ENCODE assay signal across 14 cellular contexts in genomic region chr12:16788888-16789790, GRCh38.
DNase-seq lines count a peak whose midpoint lies in the region; ATAC-seq and TF ChIP-seq lines count a peak whose summit lies in the region.
"Had no signal": no experiment of that assay in that cellular context is flagged by ENCODE, and none has a peak within 500 bp of the region (broad histone marks: within the 10 kb centered on the region; RNA-seq: fewer than 3 reads in every experiment).

No MANE protein-coding gene starts in this region.

- no peaks in the 10 kb centered on the region for H3K9me2 ChIP-seq in MM.1S (replicated peaks; ENCODE audit: insufficient read depth, low read length)

- TF ChIP-seq CTCF in MCF 10A (IDR thresholded peaks at IDR 0.05; ENCODE audit: unreplicated experiment), result no peak
- TF ChIP-seq CTCF in breast epithelium (IDR thresholded peaks at IDR 0.05), result no peak
- no peak for TF ChIP-seq CTCF in MM.1S (IDR thresholded peaks at IDR 0.05; ENCODE audit: low read length)

- no peaks in the 10 kb centered on the region for H3K4me1 Mint-ChIP-seq in MCF 10A (ENCODE audit: insufficient read depth, unreplicated experiment)
- H3K4me1 Mint-ChIP-seq in activated CD8-positive, alpha-beta T cell treated with anti-CD3 and anti-CD28 coated beads, Interleukin-2, amount 10 ng/mL, durations not matched to agents 7 days and 5 days (ENCODE audit: low read depth), result no peaks in the 10 kb centered on the region
- H3K4me1 Mint-ChIP-seq: neural crest cell had no signal

- BruUV-seq in MCF 10A (replicated peaks; lab: Mats Ljungman, UMichigan), result no TSS peak

- no peak overlapping the region for H3K27ac Mint-ChIP-seq in MCF 10A (ENCODE audit: low read depth, unreplicated experiment)
- H3K27ac Mint-ChIP-seq in activated CD8-positive, alpha-beta T cell treated with anti-CD3 and anti-CD28 coated beads, Interleukin-2, amount 10 ng/mL, durations not matched to agents 7 days and 5 days, result no peak overlapping the region

- no peaks in the 10 kb centered on the region for H3K27me3 ChIP-seq in breast epithelium
- H3K27me3 ChIP-seq in MM.1S (replicated peaks; ENCODE audit: insufficient read depth, low read length), result no peaks in the 10 kb centered on the region
- H3K27me3 ChIP-seq: thyroid gland had no signal

- no peak overlapping the region for H3K9ac ChIP-seq in MM.1S (ENCODE audit: low read length)

- POLR2A ChIA-PET in MCF 10A (lab: Yijun Ruan, JAX), result no interaction called here
- POLR2A ChIA-PET in activated CD8-positive, alpha-beta T cell treated with anti-CD3 and anti-CD28 coated beads, Interleukin-2, amount 10 ng/mL, durations not matched to agents 7 days and 5 days (lab: Charles Lee), result no interaction called here

- H3K4me3 ChIP-seq in breast epithelium (no peak overlapping the region), MM.1S (ENCODE audit: low read length) (no peak overlapping the region)
- H3K4me3 ChIP-seq: smooth muscle cell, thyroid gland had no signal

- intact Hi-C loops in MCF 10A (cut with micrococcal nuclease), result no loop called here
- intact Hi-C loops in breast epithelium (cut with DNase I; ENCODE audit: low total_unique reads), result no loop called here

- H3F3A ChIP-seq in MM.1S (ENCODE audit: insufficient read depth, low read length), result no peaks in the 10 kb centered on the region

- H3K27ac ChIP-seq in breast epithelium, result no peak overlapping the region
- H3K27ac ChIP-seq in MM.1S (ENCODE audit: low read length), result no peak overlapping the region; the same call in 1 of the 2 replicates
- H3K27ac ChIP-seq: thyroid gland had no signal

- no peaks in the 10 kb centered on the region for H3K36me3 ChIP-seq in breast epithelium
- no peaks in the 10 kb centered on the region for H3K36me3 ChIP-seq in MM.1S (replicated peaks; ENCODE audit: insufficient read depth, low read length)
- H3K36me3 ChIP-seq: thyroid gland had no signal

- peak; percentile 80 for ATAC-seq in HG02763 (IDR thresholded peaks at IDR 0.05; ENCODE audit: unreplicated experiment)
- ATAC-seq in activated CD8-positive, alpha-beta T cell treated with anti-CD3 and anti-CD28 coated beads, Interleukin-2, amount 10 ng/mL, durations not matched to agents 7 days and 5 days, result no peak
- ATAC-seq: Panc1 had no signal

- DNase-seq in MCF 10A (ENCODE audit: unreplicated experiment), result peak; percentile 7
- no peak for DNase-seq in breast epithelium (ENCODE audit: low spot score in 2 of 2)
- peak; percentile 73 for DNase-seq in MM.1S
- DNase-seq in AG08396 (ENCODE audit: low spot score), result no peak
- DNase-seq in activated CD8-positive, alpha-beta T cell treated with anti-CD3 and anti-CD28 coated beads, Interleukin-2, amount 10 ng/mL, durations not matched to agents 7 days and 5 days, result no peak
- DNase-seq in AML-193 (lab: John Stamatoyannopoulos, UW), result no peak
- no peak for DNase-seq in NCI-H1436 (lab: John Stamatoyannopoulos, UW)
- DNase-seq: activated effector memory CD4-positive, alpha-beta T cell treated with Interleukin-2 at 50 U/mL for 16 hours; T-helper 2 cell had no signal

- H3K36me3 Mint-ChIP-seq in MCF 10A (ENCODE audit: insufficient read depth, unreplicated experiment), result no peaks in the 10 kb centered on the region
- H3K36me3 Mint-ChIP-seq in activated CD8-positive, alpha-beta T cell treated with anti-CD3 and anti-CD28 coated beads, Interleukin-2, amount 10 ng/mL, durations not matched to agents 7 days and 5 days (ENCODE audit: low read depth), result no peaks in the 10 kb centered on the region

- H3K4me1 ChIP-seq in breast epithelium (no peaks in the 10 kb centered on the region), MM.1S (ENCODE audit: low read length) (peaks cover 20% of the 10 kb centered on the region)
- H3K4me1 ChIP-seq: thyroid gland had no signal

- no peak overlapping the region for H2AFZ ChIP-seq in MM.1S (ENCODE audit: low read length)

- H4K20me1 ChIP-seq in MM.1S (ENCODE audit: insufficient read depth, low read length), result no peaks in the 10 kb centered on the region

- H3K27me3 Mint-ChIP-seq in MCF 10A (ENCODE audit: insufficient read depth, unreplicated experiment), result no peaks in the 10 kb centered on the region
- no peaks in the 10 kb centered on the region for H3K27me3 Mint-ChIP-seq in activated CD8-positive, alpha-beta T cell treated with anti-CD3 and anti-CD28 coated beads, Interleukin-2, amount 10 ng/mL, durations not matched to agents 7 days and 5 days (ENCODE audit: low read depth)

- no peaks in the 10 kb centered on the region for H3K79me2 ChIP-seq in MM.1S (ENCODE audit: low read length)

- H3K4me3 Mint-ChIP-seq in MCF 10A (ENCODE audit: unreplicated experiment), result no peak overlapping the region
- H3K4me3 Mint-ChIP-seq in activated CD8-positive, alpha-beta T cell treated with anti-CD3 and anti-CD28 coated beads, Interleukin-2, amount 10 ng/mL, durations not matched to agents 7 days and 5 days, result no peak overlapping the region
- H3K4me3 Mint-ChIP-seq: neural crest cell had no signal

- TF ChIP-seq POLR2A in breast epithelium (IDR thresholded peaks at IDR 0.05), result no peak

- H3K9me3 Mint-ChIP-seq in MCF 10A (ENCODE audit: unreplicated experiment), result no peaks in the 10 kb centered on the region
- H3K9me3 Mint-ChIP-seq in activated CD8-positive, alpha-beta T cell treated with anti-CD3 and anti-CD28 coated beads, Interleukin-2, amount 10 ng/mL, durations not matched to agents 7 days and 5 days (ENCODE audit: insufficient read depth), result peaks cover 32% of the 10 kb centered on the region
- H3K9me3 Mint-ChIP-seq: neural crest cell had no signal

- CTCF ChIA-PET in MCF 10A (lab: Yijun Ruan, JAX), result interaction anchor here (0.5 to 1.3 kb wide), 7 partner anchors 21 to 807 kb away, joined by 3 to 6 read pairs (median 3); no protein-coding TSS in a partner anchor
- CTCF ChIA-PET in activated CD8-positive, alpha-beta T cell treated with anti-CD3 and anti-CD28 coated beads, Interleukin-2, amount 10 ng/mL, durations not matched to agents 7 days and 5 days (lab: Charles Lee), result no interaction called here

- H3K4me2 ChIP-seq in MM.1S (ENCODE audit: low read depth, low read length), result peak overlapping the region; percentile 13
- H3K4me2 ChIP-seq: smooth muscle cell had no signal

- H3K9me3 ChIP-seq in breast epithelium, result no peaks in the 10 kb centered on the region
- no peaks in the 10 kb centered on the region for H3K9me3 ChIP-seq in MM.1S (replicated peaks; ENCODE audit: insufficient read depth, low read length)
- H3K9me3 ChIP-seq: thyroid gland had no signal

Comparison
In these comparisons a context has a peak if more than half of its experiments do, and no peak if none do; other contexts are left out.
1. DNase-seq: peak in MCF 10A (single experiment) and MM.1S (single experiment); none in breast epithelium (0 of 2), AG08396 (single experiment), activated CD8-positive, alpha-beta T cell treated with anti-CD3 and anti-CD28 coated beads, Interleukin-2, amount 10 ng/mL, durations not matched to agents 7 days and 5 days (single experiment), AML-193 (0 of 2) and NCI-H1436 (single experiment).